24 cellular contexts compared by ENCODE assay signal in genomic region chr5:134075102-134075501, GRCh38. TPM values are rescaled to one million over a fixed set of nuclear protein-coding genes. Genes with fewer than 3 reads are reported as not detected.
"Had no signal": no experiment of that assay in that cellular context is flagged by ENCODE, and none has a peak within 500 bp of the region (broad histone marks: within the 10 kb centered on the region; RNA-seq: fewer than 3 reads in every experiment).

No MANE protein-coding gene starts in this region.

- H3K4me3 ChIP-seq: gastrocnemius medialis, lower lobe of right lung, ovary, psoas muscle, skin epidermis, spleen, testis, tibial artery had no signal

- H3K9me3 Mint-ChIP-seq: dendritic cell treated with granulocyte-macrophage colony-stimulating factor and Interleukin-4, amounts not matched to agents 40 ng/mL and 50 ng/mL, for 4 days; endodermal cell; natural killer cell; stimulated activated memory B cell treated with anti-CD40 and anti-IgM and Interleukin-4, amounts not matched to agents 10 μg/mL and 1 μg/mL and 100 μg/mL, for 72 hours; type B pancreatic cell had no signal

- H3K36me3 ChIP-seq: gastrocnemius medialis, lower lobe of right lung, ovary, spleen, tibial artery had no signal

- H3K27ac Mint-ChIP-seq: dendritic cell treated with granulocyte-macrophage colony-stimulating factor and Interleukin-4, amounts not matched to agents 40 ng/mL and 50 ng/mL, for 4 days; endodermal cell; natural killer cell; stimulated activated memory B cell treated with anti-CD40 and anti-IgM and Interleukin-4, amounts not matched to agents 10 μg/mL and 1 μg/mL and 100 μg/mL, for 72 hours; type B pancreatic cell had no signal

- ATAC-seq: esophagus mucosa; gastrocnemius medialis; left ventricle myocardium superior; lower lobe of right lung; psoas muscle; right cardiac atrium; stimulated activated memory B cell treated with anti-CD40 and anti-IgM and Interleukin-4, amounts not matched to agents 10 μg/mL and 1 μg/mL and 100 μg/mL, for 72 hours; stimulated activated naive CD8-positive, alpha-beta T cell treated with anti-CD3 and anti-CD28 coated beads, Interleukin-15, Interleukin-2, amounts not matched to agents 100 U/mL and 50 U/mL, for 24 hours had no signal

- H3K9me3 ChIP-seq: gastrocnemius medialis, lower lobe of right lung, ovary, psoas muscle, spleen, testis, tibial artery had no signal

- H3K4me3 Mint-ChIP-seq: dendritic cell treated with granulocyte-macrophage colony-stimulating factor and Interleukin-4, amounts not matched to agents 40 ng/mL and 50 ng/mL, for 4 days; endodermal cell; natural killer cell; stimulated activated memory B cell treated with anti-CD40 and anti-IgM and Interleukin-4, amounts not matched to agents 10 μg/mL and 1 μg/mL and 100 μg/mL, for 72 hours; type B pancreatic cell had no signal

- FAIRE-seq: keratinocyte had no signal

- DNase-seq: effector CD8-positive, alpha-beta T cell; endodermal cell; foreskin fibroblast; gastrocnemius medialis; left ventricle myocardium superior; lower lobe of right lung; natural killer cell; occipital lobe; ovary; psoas muscle; right cardiac atrium; stimulated activated CD4-positive, alpha-beta T cell treated with anti-CD3 and anti-CD28 coated beads, Interleukin-4, amount 100 ng/mL, for 4 hours; stimulated activated naive CD8-positive, alpha-beta T cell treated with anti-CD3 and anti-CD28 coated beads, Interleukin-15, Interleukin-2, amounts not matched to agents 100 U/mL and 50 U/mL, for 24 hours; substantia nigra; testis; tibial artery had no signal

- H3K36me3 Mint-ChIP-seq: natural killer cell; stimulated activated memory B cell treated with anti-CD40 and anti-IgM and Interleukin-4, amounts not matched to agents 10 μg/mL and 1 μg/mL and 100 μg/mL, for 72 hours had no signal

- H3K27me3 ChIP-seq: ovary, testis had no signal

- H3K27ac ChIP-seq: epithelial cell of prostate, gastrocnemius medialis, lower lobe of right lung, ovary, psoas muscle, skin epidermis, spleen, testis, tibial artery had no signal

RNA-seq across cellular contexts. Expression of gene TCF7, which starts 39.4 kb away (rescaled TPM):
- total RNA-seq: occipital lobe had no signal
